ENCODE assay signal across 1 cellular context in genomic region chr5:129904667-129905466, GRCh38.
TF ChIP-seq lines count a peak whose summit lies in the region.

No MANE protein-coding gene starts in this region.

TF ChIP-seq in K562, 482 proteins besides CTCF, POLR2A, EP300 and RAD21 (continued from another document):
- TF ChIP-seq CUX1 (CRISPR knock-in tag; IDR thresholded peaks at IDR 0.05) = no peak
- TF ChIP-seq L3MBTL2 (IDR thresholded peaks at IDR 0.05) = 0 out of 2 replicates have a peak, but pooled peaks have one; percentile 25
- no peak for TF ChIP-seq ZNF584 (CRISPR knock-in tag; IDR thresholded peaks at IDR 0.05; ENCODE audit: low read depth)
- TF ChIP-seq E2F6 (IDR thresholded peaks at IDR 0.05; ENCODE audit: borderline replicate concordance in 1 of 2, extremely low read depth in 1 of 2, insufficient read depth in 1 of 2, insufficient read length in 1 of 2, low read depth in 1 of 2, low read length in 1 of 2, poor library complexity in 1 of 2, severe bottlenecking in 1 of 2) = peak in 1 of 2 experiments; percentile 48
